In the genomic region with DNA sequence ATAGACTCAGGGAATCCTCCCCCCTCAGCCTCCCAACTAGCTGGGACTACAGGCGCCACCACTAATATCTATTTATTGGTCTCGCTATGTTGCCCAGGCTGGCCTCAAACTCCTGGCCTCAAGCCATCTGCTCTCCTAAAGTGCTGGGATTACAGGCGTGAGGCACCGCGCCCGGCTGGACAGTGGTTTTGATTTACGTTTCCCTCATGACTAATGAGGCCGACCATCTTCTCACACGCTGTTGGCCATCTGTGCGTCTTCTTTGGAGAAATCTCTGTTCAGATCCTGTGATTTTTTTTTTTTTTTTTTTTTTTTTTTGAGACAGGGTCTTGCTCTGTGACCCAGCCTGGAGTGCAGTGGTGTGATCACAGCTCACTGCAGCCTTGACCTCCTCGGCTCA, we compare ENCODE assay signal across 8 cellular contexts. TPM values are rescaled to one million over a fixed set of nuclear protein-coding genes. Genes with fewer than 3 reads are reported as not detected.
DNase-seq lines count a peak whose midpoint lies in the region; TF ChIP-seq lines count a peak whose summit lies in the region.
"Not testable (repeated sequence)": the region's sequence is repeated elsewhere in the genome, so short reads cannot be mapped to it uniquely, and the experiment has no call there.

No MANE protein-coding gene starts in this region.

- not testable (repeated sequence) for H3K4me1 Mint-ChIP-seq in Caco-2 (ENCODE audit: low read depth, unreplicated experiment)
- H3K4me1 Mint-ChIP-seq in MCF 10A (ENCODE audit: insufficient read depth, unreplicated experiment) (peaks cover 21% of the 10 kb centered on the region), osteocyte (ENCODE audit: unreplicated experiment) (peaks cover 46% of the 10 kb centered on the region)

- H3K9ac ChIP-seq in OCI-LY1 (ENCODE audit: low read length), result not testable (repeated sequence)

- H3K36me3 ChIP-seq in Caco-2 (ENCODE audit: control insufficient read depth, insufficient read depth, low read length); OCI-LY1 (ENCODE audit: insufficient read depth, low read length); WERI-Rb-1; uterus: not testable (repeated sequence)

- H3K9me3 ChIP-seq in Caco-2; OCI-LY1 (ENCODE audit: low read length); WERI-Rb-1 (ENCODE audit: severe bottlenecking); uterus: not testable (repeated sequence)

- not testable (repeated sequence) for H3K36me3 Mint-ChIP-seq in Caco-2 (ENCODE audit: insufficient read depth, unreplicated experiment); MCF 10A (ENCODE audit: insufficient read depth, unreplicated experiment); osteocyte (ENCODE audit: unreplicated experiment)

- H3K9me2 ChIP-seq in OCI-LY1 (ENCODE audit: low read depth, low read length), result not testable (repeated sequence)

- H3K27me3 ChIP-seq in Caco-2 (replicated peaks; ENCODE audit: control insufficient read depth, insufficient read depth, low read length); OCI-LY1 (ENCODE audit: insufficient read depth, low read length); WERI-Rb-1 (ENCODE audit: insufficient read depth, low read depth, severe bottlenecking); uterus: not testable (repeated sequence)

- not testable (repeated sequence) for H4K20me1 ChIP-seq in OCI-LY1 (ENCODE audit: insufficient read depth, low read length)

- POLR2A ChIA-PET in Caco-2 (lab: Charles Lee), result interaction anchor here (0.7 kb wide), 1 partner anchor 39 kb away, joined by 3 read pairs; no protein-coding TSS in a partner anchor
- POLR2A ChIA-PET in MCF 10A (lab: Yijun Ruan, JAX), result not testable (repeated sequence)

- not testable (repeated sequence) for TF ChIP-seq POLR2A in uterus (IDR thresholded peaks at IDR 0.05)

- H3K27ac ChIP-seq in OCI-LY1 (ENCODE audit: low read depth, low read length, poor library complexity, severe bottlenecking), result peak overlapping the region; percentile 82
- H3K27ac ChIP-seq in WERI-Rb-1, result not testable (repeated sequence)
- peak overlapping the region; percentile 60 to 80 for H3K27ac ChIP-seq in uterus

- H3K4me2 ChIP-seq in OCI-LY1 (ENCODE audit: low read length), result not testable (repeated sequence)

- not testable (repeated sequence) for H3F3A ChIP-seq in OCI-LY1 (ENCODE audit: insufficient read depth, low read length)

- BruUV-seq in Caco-2 (replicated peaks; lab: Mats Ljungman, UMichigan); MCF 10A (replicated peaks; lab: Mats Ljungman, UMichigan): not testable (repeated sequence)

- not testable (repeated sequence) for H2AFZ ChIP-seq in OCI-LY1 (ENCODE audit: low read length)

- not testable (repeated sequence) for TF ChIP-seq CTCF in Caco-2 (IDR thresholded peaks at IDR 0.05; ENCODE audit: insufficient read depth in 1 of 2, low read depth in 1 of 2, low read length in 1 of 2, severe bottlenecking in 1 of 2, unreplicated experiment in 1 of 2); OCI-LY1 (IDR thresholded peaks at IDR 0.05; ENCODE audit: low read length); WERI-Rb-1 (IDR thresholded peaks at IDR 0.05; ENCODE audit: low read depth, low read length); MCF 10A (IDR thresholded peaks at IDR 0.05; ENCODE audit: unreplicated experiment); osteocyte (IDR thresholded peaks at IDR 0.05); uterus (IDR thresholded peaks at IDR 0.05)

- H3K27ac Mint-ChIP-seq in Caco-2 (ENCODE audit: unreplicated experiment) (peak overlapping the region; percentile 98), MCF 10A (ENCODE audit: low read depth, unreplicated experiment) (peak overlapping the region; percentile 75), osteocyte (ENCODE audit: unreplicated experiment) (peak overlapping the region; percentile 83)

- not testable (repeated sequence) for H3K79me2 ChIP-seq in OCI-LY1 (ENCODE audit: insufficient read depth, low read length)

- peak overlapping the region; percentile 84 for H3K4me3 Mint-ChIP-seq in Caco-2 (ENCODE audit: unreplicated experiment)
- H3K4me3 Mint-ChIP-seq in MCF 10A (ENCODE audit: unreplicated experiment), result peak overlapping the region; percentile 70
- not testable (repeated sequence) for H3K4me3 Mint-ChIP-seq in osteocyte (ENCODE audit: unreplicated experiment)

- not testable (repeated sequence) for H3K4me1 ChIP-seq in Caco-2
- peaks cover 10% of the 10 kb centered on the region for H3K4me1 ChIP-seq in OCI-LY1 (ENCODE audit: insufficient read depth, low read length, severe bottlenecking)
- peaks cover 0 to 33% of the 10 kb centered on the region in 2 donors for H3K4me1 ChIP-seq in uterus

- H3K4me3 ChIP-seq in Caco-2 (ENCODE audit: low read depth, low read length); OCI-LY1 (ENCODE audit: low read depth, low read length, poor library complexity, severe bottlenecking); WERI-Rb-1 (ENCODE audit: low read depth, low read length); uterus: not testable (repeated sequence)

- intact Hi-C loops in Caco-2 (cut with micrococcal nuclease; ENCODE audit: unreplicated experiment); MCF 10A (cut with micrococcal nuclease); uterus (cut with DNase I; ENCODE audit: low total_unique reads): not testable (repeated sequence)

- CTCF ChIA-PET in Caco-2 (lab: Charles Lee); MCF 10A (lab: Yijun Ruan, JAX): not testable (repeated sequence)

- not testable (repeated sequence) for DNase-seq in Caco-2; osteocyte (ENCODE audit: extremely low spot score, unreplicated experiment)
- DNase-seq in HT1080 (ENCODE audit: low read depth) (peak; percentile 69), WERI-Rb-1 (peak; percentile 85), MCF 10A (ENCODE audit: unreplicated experiment) (peak; percentile 63), fibroblast of the conjunctiva (ENCODE audit: low read depth) (peak; percentile 41), uterus (peak; percentile 73 to 78)

- not testable (repeated sequence) for H3K27me3 Mint-ChIP-seq in Caco-2 (ENCODE audit: insufficient read depth, unreplicated experiment); MCF 10A (ENCODE audit: insufficient read depth, unreplicated experiment); osteocyte (ENCODE audit: unreplicated experiment)

- not testable (repeated sequence) for H3K9me3 Mint-ChIP-seq in Caco-2 (ENCODE audit: unreplicated experiment); MCF 10A (ENCODE audit: unreplicated experiment); osteocyte (ENCODE audit: unreplicated experiment)

RNA-seq across cellular contexts. Expression of gene PKD1, which starts 6.4 kb away (rescaled TPM):
- total RNA-seq in Caco-2 (2022) (70.5 and 76.2 TPM in 2 replicates), MCF 10A (2022) (159 and 187 TPM in 2 replicates), osteocyte (169 and 188 TPM in 2 replicates), uterus (100 to 1,000 TPM; 149 to 383 (median 197) TPM)
- 55.1 and 58.6 TPM in 2 replicates for total RNA-seq in HT1080 (2014; rRNA removed; shearing (Covaris generic))
- 51.5 and 53.1 TPM in 2 replicates for polyA plus RNA-seq in HT1080 (2015; cell fraction: cytosol; rRNA removed)
- 306 and 309 TPM in 2 replicates for polyA plus RNA-seq in HT1080 (2015; cell fraction: nucleus; rRNA removed)

RNA-seq across cellular contexts. Expression of gene RAB26, which starts 19.2 kb away (rescaled TPM):
- 1.0 and 1.2 TPM in 2 replicates for total RNA-seq in Caco-2 (2022)
- 9.5 and 13.4 TPM in 2 replicates for total RNA-seq in HT1080 (2014; rRNA removed; shearing (Covaris generic))
- 5.8 TPM in 2 replicates for polyA plus RNA-seq in HT1080 (2015; cell fraction: cytosol; rRNA removed)
- 38.8 and 42.6 TPM in 2 replicates for polyA plus RNA-seq in HT1080 (2015; cell fraction: nucleus; rRNA removed)
- total RNA-seq in MCF 10A (2022), result 0.81 and 1.0 TPM in 2 replicates
- 2.0 and 3.4 TPM in 2 replicates for total RNA-seq in osteocyte
- total RNA-seq in uterus, result under 1 TPM in 1 of 4 donors, not detected in 3; 0.21 TPM

RNA-seq across cellular contexts. Expression of gene TRAF7, which starts 26.3 kb away (rescaled TPM):
- total RNA-seq in Caco-2 (2022) (61.4 and 66.3 TPM in 2 replicates), MCF 10A (2022) (87.4 and 98.6 TPM in 2 replicates), osteocyte (78.1 and 84.9 TPM in 2 replicates), uterus (10 to 100 TPM; 15.3 to 97.1 (median 51.7) TPM)
- total RNA-seq in HT1080 (2014; rRNA removed; shearing (Covaris generic)), result 122 and 138 TPM in 2 replicates
- polyA plus RNA-seq in HT1080 (2015; cell fraction: cytosol; rRNA removed), result 111 TPM in 2 replicates
- polyA plus RNA-seq in HT1080 (2015; cell fraction: nucleus; rRNA removed), result 89.0 and 90.1 TPM in 2 replicates
